ENCODE assay signal across 1 cellular context in the genomic region with DNA sequence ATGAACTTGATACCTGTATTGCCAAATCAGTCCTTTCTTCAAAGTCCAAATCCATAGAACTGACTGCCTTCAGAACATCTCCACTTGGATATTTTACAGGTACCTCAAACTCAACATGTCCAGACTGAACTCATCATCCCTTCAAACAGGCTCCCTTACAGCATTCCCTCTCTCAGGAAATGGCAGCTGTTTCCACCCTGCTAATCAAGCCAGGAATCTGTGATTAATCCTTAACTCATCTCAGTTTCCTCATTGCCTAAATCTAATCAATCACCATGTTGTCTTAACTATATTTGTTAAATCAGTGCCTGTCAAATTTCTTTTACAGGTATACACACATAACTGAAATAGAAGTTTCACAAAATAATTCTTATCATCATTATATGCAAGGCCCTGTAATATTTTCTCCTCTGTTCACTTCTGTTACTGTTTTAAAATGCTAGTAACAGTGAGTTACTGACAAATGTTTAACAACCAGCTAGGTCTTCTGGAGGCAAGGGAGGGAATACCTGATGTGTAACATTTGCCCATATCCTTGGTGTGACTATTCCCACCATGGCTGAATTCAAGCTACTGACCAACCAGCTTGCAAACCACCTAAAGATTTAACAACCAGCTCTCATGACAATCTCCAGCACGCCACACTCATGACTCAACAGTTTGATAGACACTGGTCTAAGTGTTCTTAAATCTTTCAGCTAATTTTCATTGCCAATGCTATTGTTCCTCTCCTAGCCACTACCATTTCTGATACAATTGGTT.
A peak's percentile ranks its signal among the peaks of the same experiment; 100 is the strongest.
TF ChIP-seq lines count a peak whose summit lies in the region.

No MANE protein-coding gene starts in this region.

TF ChIP-seq in endothelial cell of umbilical vein, 7 proteins besides CTCF, POLR2A, EP300 and RAD21:
- no peak for TF ChIP-seq MYC (IDR thresholded peaks at IDR 0.05; ENCODE audit: low read depth, low read length)
- peak; percentile 99 for TF ChIP-seq GATA2 (IDR thresholded peaks at IDR 0.05; ENCODE audit: insufficient read depth, insufficient read length, low read depth, low read length)
- peak; percentile 86 for TF ChIP-seq FOS (IDR thresholded peaks at IDR 0.05; ENCODE audit: borderline replicate concordance, insufficient read depth, low read length)
- TF ChIP-seq POLR2AphosphoS5 (IDR thresholded peaks at IDR 0.05; ENCODE audit: insufficient read depth, low read depth, low read length), result peak; percentile 70
- no peak for TF ChIP-seq EZH2 (IDR thresholded peaks at IDR 0.05; ENCODE audit: borderline replicate concordance, low read depth, low read length, severe bottlenecking)
- TF ChIP-seq, protein P1, sequence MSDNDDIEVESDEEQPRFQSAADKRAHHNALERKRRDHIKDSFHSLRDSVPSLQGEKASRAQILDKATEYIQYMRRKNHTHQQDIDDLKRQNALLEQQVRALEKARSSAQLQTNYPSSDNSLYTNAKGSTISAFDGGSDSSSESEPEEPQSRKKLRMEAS (IDR thresholded peaks at IDR 0.05; ENCODE audit: insufficient read depth, insufficient read length), result no peak
- TF ChIP-seq JUN (IDR thresholded peaks at IDR 0.05; ENCODE audit: borderline replicate concordance, insufficient read depth, insufficient read length, low read depth), result peak; percentile 66
